ENCODE assay signal across 1 cellular context in genomic region chr19:2236285-2237050, GRCh38.
TF ChIP-seq lines count a peak whose summit lies in the region.

A gene with protein sequence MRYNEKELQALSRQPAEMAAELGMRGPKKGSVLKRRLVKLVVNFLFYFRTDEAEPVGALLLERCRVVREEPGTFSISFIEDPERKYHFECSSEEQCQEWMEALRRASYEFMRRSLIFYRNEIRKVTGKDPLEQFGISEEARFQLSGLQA (minus strand): TSS chr19:2236329. CDS start chr19:2236248, 81 bp downstream.
A gene with protein sequence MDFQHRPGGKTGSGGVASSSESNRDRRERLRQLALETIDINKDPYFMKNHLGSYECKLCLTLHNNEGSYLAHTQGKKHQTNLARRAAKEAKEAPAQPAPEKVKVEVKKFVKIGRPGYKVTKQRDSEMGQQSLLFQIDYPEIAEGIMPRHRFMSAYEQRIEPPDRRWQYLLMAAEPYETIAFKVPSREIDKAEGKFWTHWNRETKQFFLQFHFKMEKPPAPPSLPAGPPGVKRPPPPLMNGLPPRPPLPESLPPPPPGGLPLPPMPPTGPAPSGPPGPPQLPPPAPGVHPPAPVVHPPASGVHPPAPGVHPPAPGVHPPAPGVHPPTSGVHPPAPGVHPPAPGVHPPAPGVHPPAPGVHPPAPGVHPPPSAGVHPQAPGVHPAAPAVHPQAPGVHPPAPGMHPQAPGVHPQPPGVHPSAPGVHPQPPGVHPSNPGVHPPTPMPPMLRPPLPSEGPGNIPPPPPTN (plus strand): TSS chr19:2236824. CDS start chr19:2243419, 6,595 bp downstream.

TF ChIP-seq in HepG2, 621 proteins besides CTCF, POLR2A, EP300 and RAD21 (continued from another document and continues in another):
- TF ChIP-seq ARNTL (CRISPR knock-in tag; IDR thresholded peaks at IDR 0.05), result peak; percentile 60; the same call in 1 of the 2 replicates
- 0 out of 2 replicates have a peak, but pooled peaks have one; percentile 22 for TF ChIP-seq SIX1 (CRISPR knock-in tag; IDR thresholded peaks at IDR 0.05; ENCODE audit: borderline replicate concordance)
- TF ChIP-seq, protein P1, sequence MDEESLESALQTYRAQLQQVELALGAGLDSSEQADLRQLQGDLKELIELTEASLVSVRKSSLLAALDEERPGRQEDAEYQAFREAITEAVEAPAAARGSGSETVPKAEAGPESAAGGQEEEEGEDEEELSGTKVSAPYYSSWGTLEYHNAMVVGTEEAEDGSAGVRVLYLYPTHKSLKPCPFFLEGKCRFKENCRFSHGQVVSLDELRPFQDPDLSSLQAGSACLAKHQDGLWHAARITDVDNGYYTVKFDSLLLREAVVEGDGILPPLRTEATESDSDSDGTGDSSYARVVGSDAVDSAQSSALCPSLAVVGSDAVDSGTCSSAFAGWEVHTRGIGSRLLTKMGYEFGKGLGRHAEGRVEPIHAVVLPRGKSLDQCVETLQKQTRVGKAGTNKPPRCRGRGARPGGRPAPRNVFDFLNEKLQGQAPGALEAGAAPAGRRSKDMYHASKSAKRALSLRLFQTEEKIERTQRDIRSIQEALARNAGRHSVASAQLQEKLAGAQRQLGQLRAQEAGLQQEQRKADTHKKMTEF (CRISPR knock-in tag; IDR thresholded peaks at IDR 0.05), result peak; percentile 98
- TF ChIP-seq RFX3 (CRISPR knock-in tag; IDR thresholded peaks at IDR 0.05), result no peak
- TF ChIP-seq ZNF672 (CRISPR knock-in tag; IDR thresholded peaks at IDR 0.05), result no peak
- TF ChIP-seq MLLT10 (CRISPR knock-in tag; IDR thresholded peaks at IDR 0.05), result no peak
- TF ChIP-seq, protein P2, sequence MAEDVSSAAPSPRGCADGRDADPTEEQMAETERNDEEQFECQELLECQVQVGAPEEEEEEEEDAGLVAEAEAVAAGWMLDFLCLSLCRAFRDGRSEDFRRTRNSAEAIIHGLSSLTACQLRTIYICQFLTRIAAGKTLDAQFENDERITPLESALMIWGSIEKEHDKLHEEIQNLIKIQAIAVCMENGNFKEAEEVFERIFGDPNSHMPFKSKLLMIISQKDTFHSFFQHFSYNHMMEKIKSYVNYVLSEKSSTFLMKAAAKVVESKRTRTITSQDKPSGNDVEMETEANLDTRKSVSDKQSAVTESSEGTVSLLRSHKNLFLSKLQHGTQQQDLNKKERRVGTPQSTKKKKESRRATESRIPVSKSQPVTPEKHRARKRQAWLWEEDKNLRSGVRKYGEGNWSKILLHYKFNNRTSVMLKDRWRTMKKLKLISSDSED (CRISPR knock-in tag; IDR thresholded peaks at IDR 0.05), result 0 out of 2 replicates have a peak, but pooled peaks have one; percentile 21
- TF ChIP-seq, protein P3, sequence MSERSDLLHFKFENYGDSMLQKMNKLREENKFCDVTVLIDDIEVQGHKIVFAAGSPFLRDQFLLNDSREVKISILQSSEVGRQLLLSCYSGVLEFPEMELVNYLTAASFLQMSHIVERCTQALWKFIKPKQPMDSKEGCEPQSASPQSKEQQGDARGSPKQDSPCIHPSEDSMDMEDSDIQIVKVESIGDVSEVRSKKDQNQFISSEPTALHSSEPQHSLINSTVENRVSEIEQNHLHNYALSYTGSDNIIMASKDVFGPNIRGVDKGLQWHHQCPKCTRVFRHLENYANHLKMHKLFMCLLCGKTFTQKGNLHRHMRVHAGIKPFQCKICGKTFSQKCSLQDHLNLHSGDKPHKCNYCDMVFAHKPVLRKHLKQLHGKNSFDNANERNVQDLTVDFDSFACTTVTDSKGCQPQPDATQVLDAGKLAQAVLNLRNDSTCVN (CRISPR knock-in tag; IDR thresholded peaks at IDR 0.05; ENCODE audit: borderline replicate concordance), result peak; percentile 86
- TF ChIP-seq ELF4 (CRISPR knock-in tag; IDR thresholded peaks at IDR 0.05; ENCODE audit: borderline replicate concordance), result no peak; the same call in 1 of the 2 replicates
- peak; percentile 23 for TF ChIP-seq CBX1 (IDR thresholded peaks at IDR 0.05; ENCODE audit: low read depth)
- TF ChIP-seq ZNF12 (CRISPR knock-in tag; IDR thresholded peaks at IDR 0.05), result peak; percentile 10; the same call in 1 of the 2 replicates
- TF ChIP-seq NFIB (CRISPR knock-in tag; IDR thresholded peaks at IDR 0.05; ENCODE audit: borderline replicate concordance), result no peak
- peak; percentile 85; the same call in 1 of the 2 replicates for TF ChIP-seq ZNF224 (CRISPR knock-in tag; IDR thresholded peaks at IDR 0.05)
- TF ChIP-seq CHCHD3 (CRISPR knock-in tag; IDR thresholded peaks at IDR 0.05), result no peak; the same call in 1 of the 2 replicates
- TF ChIP-seq ZBTB38 (CRISPR knock-in tag; IDR thresholded peaks at IDR 0.05), result peak; percentile 90
- peak; percentile 90 for TF ChIP-seq MED8 (CRISPR knock-in tag; IDR thresholded peaks at IDR 0.05; ENCODE audit: insufficient replicate concordance)
- no peak for TF ChIP-seq STAT6 (CRISPR knock-in tag; IDR thresholded peaks at IDR 0.05; ENCODE audit: borderline replicate concordance)
- TF ChIP-seq ZNF879 (CRISPR knock-in tag; IDR thresholded peaks at IDR 0.05), result peak; percentile 99
- no peak for TF ChIP-seq RFX5 (IDR thresholded peaks at IDR 0.05; ENCODE audit: low read depth, low read length)
- TF ChIP-seq MED13 (CRISPR knock-in tag; IDR thresholded peaks at IDR 0.05), result peak; percentile 93
- TF ChIP-seq ZMYM3 (CRISPR knock-in tag; IDR thresholded peaks at IDR 0.05), result no peak
- peak; percentile 18 for TF ChIP-seq DBP (CRISPR knock-in tag; IDR thresholded peaks at IDR 0.05; ENCODE audit: not compliant biosample characterization)
- TF ChIP-seq RNF2 (conservative IDR thresholded peaks at IDR 0.05; ENCODE audit: low read depth), result peak; percentile 99
- TF ChIP-seq CREBL2 (CRISPR knock-in tag; IDR thresholded peaks at IDR 0.05; ENCODE audit: borderline replicate concordance), result peak; percentile 91; the same call in 1 of the 2 replicates
- TF ChIP-seq, protein P4, sequence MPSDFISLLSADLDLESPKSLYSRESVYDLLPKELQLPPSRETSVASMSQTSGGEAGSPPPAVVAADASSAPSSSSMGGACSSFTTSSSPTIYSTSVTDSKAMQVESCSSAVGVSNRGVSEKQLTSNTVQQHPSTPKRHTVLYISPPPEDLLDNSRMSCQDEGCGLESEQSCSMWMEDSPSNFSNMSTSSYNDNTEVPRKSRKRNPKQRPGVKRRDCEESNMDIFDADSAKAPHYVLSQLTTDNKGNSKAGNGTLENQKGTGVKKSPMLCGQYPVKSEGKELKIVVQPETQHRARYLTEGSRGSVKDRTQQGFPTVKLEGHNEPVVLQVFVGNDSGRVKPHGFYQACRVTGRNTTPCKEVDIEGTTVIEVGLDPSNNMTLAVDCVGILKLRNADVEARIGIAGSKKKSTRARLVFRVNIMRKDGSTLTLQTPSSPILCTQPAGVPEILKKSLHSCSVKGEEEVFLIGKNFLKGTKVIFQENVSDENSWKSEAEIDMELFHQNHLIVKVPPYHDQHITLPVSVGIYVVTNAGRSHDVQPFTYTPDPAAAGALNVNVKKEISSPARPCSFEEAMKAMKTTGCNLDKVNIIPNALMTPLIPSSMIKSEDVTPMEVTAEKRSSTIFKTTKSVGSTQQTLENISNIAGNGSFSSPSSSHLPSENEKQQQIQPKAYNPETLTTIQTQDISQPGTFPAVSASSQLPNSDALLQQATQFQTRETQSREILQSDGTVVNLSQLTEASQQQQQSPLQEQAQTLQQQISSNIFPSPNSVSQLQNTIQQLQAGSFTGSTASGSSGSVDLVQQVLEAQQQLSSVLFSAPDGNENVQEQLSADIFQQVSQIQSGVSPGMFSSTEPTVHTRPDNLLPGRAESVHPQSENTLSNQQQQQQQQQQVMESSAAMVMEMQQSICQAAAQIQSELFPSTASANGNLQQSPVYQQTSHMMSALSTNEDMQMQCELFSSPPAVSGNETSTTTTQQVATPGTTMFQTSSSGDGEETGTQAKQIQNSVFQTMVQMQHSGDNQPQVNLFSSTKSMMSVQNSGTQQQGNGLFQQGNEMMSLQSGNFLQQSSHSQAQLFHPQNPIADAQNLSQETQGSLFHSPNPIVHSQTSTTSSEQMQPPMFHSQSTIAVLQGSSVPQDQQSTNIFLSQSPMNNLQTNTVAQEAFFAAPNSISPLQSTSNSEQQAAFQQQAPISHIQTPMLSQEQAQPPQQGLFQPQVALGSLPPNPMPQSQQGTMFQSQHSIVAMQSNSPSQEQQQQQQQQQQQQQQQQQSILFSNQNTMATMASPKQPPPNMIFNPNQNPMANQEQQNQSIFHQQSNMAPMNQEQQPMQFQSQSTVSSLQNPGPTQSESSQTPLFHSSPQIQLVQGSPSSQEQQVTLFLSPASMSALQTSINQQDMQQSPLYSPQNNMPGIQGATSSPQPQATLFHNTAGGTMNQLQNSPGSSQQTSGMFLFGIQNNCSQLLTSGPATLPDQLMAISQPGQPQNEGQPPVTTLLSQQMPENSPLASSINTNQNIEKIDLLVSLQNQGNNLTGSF (CRISPR knock-in tag; IDR thresholded peaks at IDR 0.05), result peak; percentile 84
- TF ChIP-seq ZFP1 (CRISPR knock-in tag; IDR thresholded peaks at IDR 0.05), result peak; percentile 91
- TF ChIP-seq, protein P5, sequence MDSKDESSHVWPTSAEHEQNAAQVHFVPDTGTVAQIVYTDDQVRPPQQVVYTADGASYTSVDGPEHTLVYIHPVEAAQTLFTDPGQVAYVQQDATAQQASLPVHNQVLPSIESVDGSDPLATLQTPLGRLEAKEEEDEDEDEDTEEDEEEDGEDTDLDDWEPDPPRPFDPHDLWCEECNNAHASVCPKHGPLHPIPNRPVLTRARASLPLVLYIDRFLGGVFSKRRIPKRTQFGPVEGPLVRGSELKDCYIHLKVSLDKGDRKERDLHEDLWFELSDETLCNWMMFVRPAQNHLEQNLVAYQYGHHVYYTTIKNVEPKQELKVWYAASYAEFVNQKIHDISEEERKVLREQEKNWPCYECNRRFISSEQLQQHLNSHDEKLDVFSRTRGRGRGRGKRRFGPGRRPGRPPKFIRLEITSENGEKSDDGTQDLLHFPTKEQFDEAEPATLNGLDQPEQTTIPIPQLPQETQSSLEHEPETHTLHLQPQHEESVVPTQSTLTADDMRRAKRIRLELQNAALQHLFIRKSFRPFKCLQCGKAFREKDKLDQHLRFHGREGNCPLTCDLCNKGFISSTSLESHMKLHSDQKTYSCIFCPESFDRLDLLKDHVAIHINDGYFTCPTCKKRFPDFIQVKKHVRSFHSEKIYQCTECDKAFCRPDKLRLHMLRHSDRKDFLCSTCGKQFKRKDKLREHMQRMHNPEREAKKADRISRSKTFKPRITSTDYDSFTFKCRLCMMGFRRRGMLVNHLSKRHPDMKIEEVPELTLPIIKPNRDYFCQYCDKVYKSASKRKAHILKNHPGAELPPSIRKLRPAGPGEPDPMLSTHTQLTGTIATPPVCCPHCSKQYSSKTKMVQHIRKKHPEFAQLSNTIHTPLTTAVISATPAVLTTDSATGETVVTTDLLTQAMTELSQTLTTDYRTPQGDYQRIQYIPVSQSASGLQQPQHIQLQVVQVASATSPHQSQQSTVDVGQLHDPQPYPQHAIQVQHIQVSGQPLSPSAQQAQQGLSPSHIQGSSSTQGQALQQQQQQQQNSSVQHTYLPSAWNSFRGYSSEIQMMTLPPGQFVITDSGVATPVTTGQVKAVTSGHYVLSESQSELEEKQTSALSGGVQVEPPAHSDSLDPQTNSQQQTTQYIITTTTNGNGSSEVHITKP (CRISPR knock-in tag; IDR thresholded peaks at IDR 0.05; ENCODE audit: low read depth), result peak; percentile 90
- TF ChIP-seq ZNF558 (CRISPR knock-in tag; IDR thresholded peaks at IDR 0.05; ENCODE audit: borderline replicate concordance), result peak; percentile 99
- no peak for TF ChIP-seq NPAS2 (CRISPR knock-in tag; IDR thresholded peaks at IDR 0.05; ENCODE audit: borderline replicate concordance)
- TF ChIP-seq ZNF761 (CRISPR knock-in tag; conservative IDR thresholded peaks at IDR 0.05), result peak; percentile 81
- no peak for TF ChIP-seq ATF7 (IDR thresholded peaks at IDR 0.05)
- TF ChIP-seq ATF7 (CRISPR knock-in tag; IDR thresholded peaks at IDR 0.05), result peak; percentile 82
- TF ChIP-seq, protein P6, sequence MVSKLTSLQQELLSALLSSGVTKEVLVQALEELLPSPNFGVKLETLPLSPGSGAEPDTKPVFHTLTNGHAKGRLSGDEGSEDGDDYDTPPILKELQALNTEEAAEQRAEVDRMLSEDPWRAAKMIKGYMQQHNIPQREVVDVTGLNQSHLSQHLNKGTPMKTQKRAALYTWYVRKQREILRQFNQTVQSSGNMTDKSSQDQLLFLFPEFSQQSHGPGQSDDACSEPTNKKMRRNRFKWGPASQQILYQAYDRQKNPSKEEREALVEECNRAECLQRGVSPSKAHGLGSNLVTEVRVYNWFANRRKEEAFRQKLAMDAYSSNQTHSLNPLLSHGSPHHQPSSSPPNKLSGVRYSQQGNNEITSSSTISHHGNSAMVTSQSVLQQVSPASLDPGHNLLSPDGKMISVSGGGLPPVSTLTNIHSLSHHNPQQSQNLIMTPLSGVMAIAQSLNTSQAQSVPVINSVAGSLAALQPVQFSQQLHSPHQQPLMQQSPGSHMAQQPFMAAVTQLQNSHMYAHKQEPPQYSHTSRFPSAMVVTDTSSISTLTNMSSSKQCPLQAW (CRISPR knock-in tag; IDR thresholded peaks at IDR 0.05), result peak; percentile 94
- peak; percentile 62 for TF ChIP-seq CEBPB (IDR thresholded peaks at IDR 0.05; ENCODE audit: borderline replicate concordance, low read depth, low read length)
- 0 out of 2 replicates have a peak, but pooled peaks have one; percentile 9 for TF ChIP-seq RARG (CRISPR knock-in tag; IDR thresholded peaks at IDR 0.05; ENCODE audit: low read depth)
- TF ChIP-seq HES4 (CRISPR knock-in tag; IDR thresholded peaks at IDR 0.05; ENCODE audit: borderline replicate concordance), result peak; percentile 99
- peak; percentile 80 for TF ChIP-seq JUN (CRISPR knock-in tag; IDR thresholded peaks at IDR 0.05)
- TF ChIP-seq SMARCE1 (IDR thresholded peaks at IDR 0.05; ENCODE audit: borderline replicate concordance), result no peak
